In genomic region chr21:15472108-15472507, GRCh38 we compare ENCODE assay signal across 15 cellular contexts.
A peak's percentile ranks its signal among the peaks of the same experiment; 100 is the strongest.
DNase-seq lines count a peak whose midpoint lies in the region; ATAC-seq and TF ChIP-seq lines count a peak whose summit lies in the region.
"Had no signal": no experiment of that assay in that cellular context is flagged by ENCODE, and none has a peak within 500 bp of the region (broad histone marks: within the 10 kb centered on the region; RNA-seq: fewer than 3 reads in every experiment).

No MANE protein-coding gene starts in this region.

- no peak for TF ChIP-seq CTCF in LNCaP clone FGC (IDR thresholded peaks at IDR 0.05; ENCODE audit: control insufficient read depth, extremely low read depth, insufficient read depth)
- no peak for TF ChIP-seq CTCF in gastrocnemius medialis (IDR thresholded peaks at IDR 0.05 in 4 of 5, conservative IDR thresholded peaks at IDR 0.05 in 1 of 5)
- TF ChIP-seq CTCF in Peyer's patch (IDR thresholded peaks at IDR 0.05) = no peak

- TF ChIP-seq POLR2A in gastrocnemius medialis (IDR thresholded peaks at IDR 0.05) (no peak), Peyer's patch (IDR thresholded peaks at IDR 0.05) (no peak)

- H3K4me1 ChIP-seq in gastrocnemius medialis (peaks cover 25 to 38% of the 10 kb centered on the region in 2 donors), Peyer's patch (peaks cover 0 to 3% (median 0%) of the 10 kb centered on the region in 4 donors)

- in situ Hi-C loops in gastrocnemius medialis (cut with MboI; ENCODE audit: low sequenced_read_pairs in 4 of 4) = no loop called here

- DNase-seq in Right ventricle myocardium superior = no peak
- no peak for DNase-seq in cardiac septum (ENCODE audit: low spot score)
- peak; percentile 2 for DNase-seq in LNCaP clone FGC (ENCODE audit: low read depth)
- peak; percentile 73 for DNase-seq in left lobe of liver (ENCODE audit: low spot score)
- DNase-seq in gastrocnemius medialis = peak; percentile 17 to 32
- no peak for DNase-seq in Peyer's patch
- DNase-seq in kidney glomerular epithelial cell (lab: John Stamatoyannopoulos, UW) = no peak
- DNase-seq: 8988T; AML-193; CD4-positive, CD25-positive, alpha-beta regulatory T cell; GOT3; H9 had no signal

- peak overlapping the region in 2 of 4 donors; percentile 63 to 73 for H3K27ac ChIP-seq in gastrocnemius medialis
- H3K27ac ChIP-seq in Peyer's patch = no peak overlapping the region
- H3K27ac ChIP-seq: BLaER1, HL-60 had no signal

- no peaks in the 10 kb centered on the region for H3K9me3 ChIP-seq in gastrocnemius medialis
- H3K9me3 ChIP-seq in Peyer's patch = no peaks in the 10 kb centered on the region

- ATAC-seq in Right ventricle myocardium superior (ENCODE audit: poor library complexity) = peak; percentile 90
- peak; percentile 96 for ATAC-seq in left lobe of liver
- peak; percentile 93 to 98 for ATAC-seq in gastrocnemius medialis
- ATAC-seq: GM12878 had no signal

- H3K27me3 ChIP-seq in gastrocnemius medialis (no peaks in the 10 kb centered on the region), Peyer's patch (no peaks in the 10 kb centered on the region)
- H3K27me3 ChIP-seq: BLaER1 had no signal

- intact Hi-C loops in Right ventricle myocardium superior (cut with DNase I) (no loop called here), cardiac septum (cut with DNase I) (no loop called here), gastrocnemius medialis (cut with DNase I; ENCODE audit: low total_unique reads) (no loop called here)

- H3K4me3 ChIP-seq in LNCaP clone FGC (ENCODE audit: low read depth, low read length) (no peak overlapping the region), gastrocnemius medialis (no peak overlapping the region), Peyer's patch (no peak overlapping the region)
- H3K4me3 ChIP-seq: BLaER1, GM12878 had no signal

- H3K36me3 ChIP-seq in gastrocnemius medialis (no peaks in the 10 kb centered on the region), Peyer's patch (no peaks in the 10 kb centered on the region)
- H3K36me3 ChIP-seq: BLaER1 had no signal

Comparison
In these comparisons a context has a peak if more than half of its experiments do, and no peak if none do; other contexts are left out.
1. DNase-seq: peak in LNCaP clone FGC (single experiment), left lobe of liver (single experiment) and gastrocnemius medialis (2 of 2); none in Right ventricle myocardium superior (single experiment), cardiac septum (single experiment), Peyer's patch (0 of 3) and kidney glomerular epithelial cell (single experiment).
2. Peak in every context shown above with its lines, with median percentiles within 50 percentile points of each other: ATAC-seq.